Comparison of ENCODE assay signal across 8 cellular contexts in the genomic region with DNA sequence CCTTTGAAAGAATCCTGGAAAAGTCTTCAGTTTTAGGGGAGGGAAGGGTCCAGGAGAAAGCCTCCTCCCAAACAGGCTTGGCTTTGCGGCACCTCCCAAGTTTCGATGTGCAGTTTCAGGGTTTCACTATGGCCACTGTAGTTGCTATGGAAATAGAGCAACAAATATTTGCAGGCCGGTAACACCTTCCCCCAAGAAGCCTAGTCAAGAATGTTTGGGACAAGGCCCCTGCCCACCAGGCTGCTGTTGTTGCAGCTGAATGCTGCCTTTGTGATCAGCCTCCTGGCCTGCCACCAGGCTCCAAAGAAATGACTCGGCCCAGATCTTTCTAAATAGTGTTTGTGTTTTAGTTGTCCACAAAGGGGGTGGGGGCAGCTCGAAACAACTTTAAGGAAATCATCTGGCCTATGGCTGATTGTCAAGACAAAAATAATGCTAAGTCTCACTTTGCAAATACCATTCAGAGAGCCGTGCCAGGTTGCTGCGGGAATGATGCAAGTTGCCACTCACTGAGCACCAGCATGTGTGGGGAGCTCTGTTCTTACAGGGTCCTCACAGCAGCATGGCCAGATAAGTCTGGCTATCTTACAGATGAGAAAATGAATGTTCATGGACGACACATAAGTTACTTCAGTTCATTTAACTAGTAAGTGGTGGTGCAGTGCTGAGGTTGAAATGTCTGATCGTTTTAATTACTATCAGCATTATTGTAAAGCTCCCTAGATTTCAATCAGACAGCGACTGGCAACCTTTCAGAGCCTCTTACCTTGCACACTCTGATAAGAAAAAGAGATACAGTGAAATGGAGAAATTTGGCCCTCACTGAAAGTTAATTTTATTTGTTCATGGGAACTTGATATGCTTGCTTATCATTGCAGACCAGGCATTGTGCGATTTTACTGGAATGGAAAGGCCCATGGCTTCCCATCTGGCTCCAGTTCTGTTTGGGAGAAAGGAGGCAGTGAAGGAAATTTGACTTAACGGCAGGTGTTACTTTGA.
DNase-seq lines count a peak whose midpoint lies in the region; ATAC-seq and TF ChIP-seq lines count a peak whose summit lies in the region.

No MANE protein-coding gene starts in this region.

- DNase-seq in AG20443 (ENCODE audit: low spot score): peak; percentile 84
- DNase-seq in NCI-H2171 treated with DMSO at 0.1 percent for 48 hours (lab: John Stamatoyannopoulos, UW): peak; percentile 86
- DNase-seq in endodermal cell: peak; percentile 85
- no peak for DNase-seq in glutamatergic neuron

- 70 to 74% methylated on average over 4 to 12 of the region's 12 CpGs for WGBS in endodermal cell (ENCODE audit: insufficient coverage in 1 of 2, insufficient read length in 1 of 2), 2 experiments

- no peak for ATAC-seq in HG03342 (IDR thresholded peaks at IDR 0.05; ENCODE audit: unreplicated experiment)
- no peak for ATAC-seq in GM18868 (IDR thresholded peaks at IDR 0.05; ENCODE audit: unreplicated experiment)
- no peak for ATAC-seq in GM21360 (IDR thresholded peaks at IDR 0.05; ENCODE audit: unreplicated experiment)

- H3K9me3 Mint-ChIP-seq in endodermal cell (no peaks in the 10 kb centered on the region), glutamatergic neuron (ENCODE audit: unreplicated experiment) (no peaks in the 10 kb centered on the region)

- H3K4me3 ChIP-seq in endodermal cell (ENCODE audit: low read length): no peak overlapping the region
- no peak overlapping the region for H3K4me3 ChIP-seq in mucosa of stomach (ENCODE audit: low read length)

- no peak for TF ChIP-seq CTCF in endodermal cell (conservative IDR thresholded peaks at IDR 0.05)
- TF ChIP-seq CTCF in glutamatergic neuron (IDR thresholded peaks at IDR 0.05; ENCODE audit: partially characterized antibody, unreplicated experiment): no peak

- peaks cover 21% of the 10 kb centered on the region for H3K4me1 Mint-ChIP-seq in endodermal cell
- H3K4me1 Mint-ChIP-seq in glutamatergic neuron (ENCODE audit: low read depth, unreplicated experiment): no peaks in the 10 kb centered on the region

- H3K9ac ChIP-seq in endodermal cell (ENCODE audit: extremely low read depth, low read length, poor library complexity, severe bottlenecking) (peak overlapping the region; percentile 35), mucosa of stomach (ENCODE audit: low read length) (peak overlapping the region; percentile 45)

- H3K36me3 ChIP-seq in endodermal cell (ENCODE audit: control insufficient read depth, insufficient read depth, low read length): no peaks in the 10 kb centered on the region
- H3K36me3 ChIP-seq in mucosa of stomach (ENCODE audit: control insufficient read depth, insufficient read depth, low read length): no peaks in the 10 kb centered on the region

- H3K27me3 Mint-ChIP-seq in endodermal cell (ENCODE audit: insufficient read depth) (peaks cover 2% of the 10 kb centered on the region), glutamatergic neuron (ENCODE audit: unreplicated experiment) (no peaks in the 10 kb centered on the region)

- H3K27me3 ChIP-seq in endodermal cell (ENCODE audit: control insufficient read depth, insufficient read depth, low read length, poor library complexity, severe bottlenecking): no peaks in the 10 kb centered on the region
- H3K27me3 ChIP-seq in mucosa of stomach (ENCODE audit: control insufficient read depth, insufficient read depth, low read length): no peaks in the 10 kb centered on the region

- peak overlapping the region; percentile 87 for H3K27ac ChIP-seq in endodermal cell (ENCODE audit: low read depth, low read length)

- H3K27ac Mint-ChIP-seq in endodermal cell: peak overlapping the region; percentile 57
- no peak overlapping the region for H3K27ac Mint-ChIP-seq in glutamatergic neuron (ENCODE audit: unreplicated experiment)

- H3K9me3 ChIP-seq in endodermal cell (ENCODE audit: control insufficient read depth, low read length) (no peaks in the 10 kb centered on the region), mucosa of stomach (ENCODE audit: control insufficient read depth, low read length) (no peaks in the 10 kb centered on the region)

- H3K4me3 Mint-ChIP-seq in endodermal cell: no peak overlapping the region
- no peak overlapping the region for H3K4me3 Mint-ChIP-seq in glutamatergic neuron (ENCODE audit: unreplicated experiment)

- H3K4me1 ChIP-seq in endodermal cell (ENCODE audit: control insufficient read depth, insufficient read depth, low read length): peaks cover 12% of the 10 kb centered on the region
- H3K4me1 ChIP-seq in mucosa of stomach (ENCODE audit: control insufficient read depth, insufficient read depth, low read length): peaks cover 32% of the 10 kb centered on the region

- H3K36me3 Mint-ChIP-seq in endodermal cell (ENCODE audit: low read depth) (no peaks in the 10 kb centered on the region), glutamatergic neuron (ENCODE audit: unreplicated experiment) (no peaks in the 10 kb centered on the region)
